In the genomic region with DNA sequence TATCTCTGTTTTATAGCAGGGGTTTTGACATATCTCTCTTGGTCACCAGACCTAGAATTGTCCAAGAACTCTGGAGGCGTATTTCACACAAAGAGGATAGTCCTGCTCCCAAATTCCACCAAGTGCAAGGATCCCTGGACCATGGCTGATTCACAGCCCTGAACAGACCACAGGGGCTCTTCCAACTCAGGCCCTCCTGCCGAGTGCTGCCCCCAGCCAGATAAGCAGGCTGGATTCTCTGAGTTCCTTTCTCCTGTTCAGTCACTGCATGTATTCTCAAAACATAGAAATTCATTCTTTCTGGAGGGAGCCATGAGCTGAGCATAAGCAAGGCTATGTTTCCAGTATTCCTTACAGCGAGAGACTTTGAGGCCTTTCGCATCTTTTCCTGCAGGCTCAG, we compare ENCODE assay signal across 33 cellular contexts. TPM values are rescaled to one million over a fixed set of nuclear protein-coding genes. Genes with fewer than 3 reads are reported as not detected.
"Had no signal": no experiment of that assay in that cellular context is flagged by ENCODE, and none has a peak within 500 bp of the region (broad histone marks: within the 10 kb centered on the region; RNA-seq: fewer than 3 reads in every experiment).

No MANE protein-coding gene starts in this region.

- H3K4me3 ChIP-seq: body of pancreas, SJCRH30, SK-N-MC had no signal

- H3K27me3 Mint-ChIP-seq: activated CD4-positive, alpha-beta memory T cell treated with anti-CD3 and anti-CD28 coated beads, Interleukin-2, amount 10 ng/mL, durations not matched to agents 7 days and 5 days; activated CD8-positive, alpha-beta memory T cell treated with anti-CD3 and anti-CD28 coated beads, Interleukin-2, amount 10 ng/mL, durations not matched to agents 7 days and 5 days; activated naive CD8-positive, alpha-beta T cell; activated naive CD8-positive, alpha-beta T cell treated with anti-CD3 and anti-CD28 coated beads, Interleukin-2, amount 50 U/mL, for 24 hours had no signal

- H3K4me3 Mint-ChIP-seq: activated CD4-positive, alpha-beta memory T cell treated with anti-CD3 and anti-CD28 coated beads, Interleukin-2, amount 10 ng/mL, durations not matched to agents 7 days and 5 days; activated CD8-positive, alpha-beta memory T cell treated with anti-CD3 and anti-CD28 coated beads, Interleukin-2, amount 10 ng/mL, durations not matched to agents 7 days and 5 days; activated naive CD4-positive, alpha-beta T cell treated with anti-CD3 and anti-CD28 coated beads, Interleukin-2, amount 10 ng/mL, durations not matched to agents 7 days and 5 days; activated naive CD8-positive, alpha-beta T cell; activated naive CD8-positive, alpha-beta T cell treated with anti-CD3 and anti-CD28 coated beads, Interleukin-2, amount 50 U/mL, for 24 hours had no signal

- H3K4me1 ChIP-seq: body of pancreas had no signal

- H3K27ac ChIP-seq: body of pancreas, SJCRH30, SK-N-MC, WERI-Rb-1 had no signal

- H3K27me3 ChIP-seq: body of pancreas, SJCRH30 had no signal

- H3K9me3 Mint-ChIP-seq: activated naive CD8-positive, alpha-beta T cell treated with anti-CD3 and anti-CD28 coated beads, Interleukin-2, amount 50 U/mL, for 24 hours had no signal

- DNase-seq: activated CD4-positive, alpha-beta memory T cell treated with anti-CD3 and anti-CD28 coated beads, Interleukin-2, amount 10 ng/mL, durations not matched to agents 7 days and 5 days; activated CD4-positive, alpha-beta T cell treated with anti-CD3 and anti-CD28 coated beads for 1 hour; activated CD4-positive, alpha-beta T cell treated with anti-CD3 and anti-CD28 coated beads for 48 hours; activated CD4-positive, CD25-positive, alpha-beta regulatory T cell; activated CD8-positive, alpha-beta memory T cell treated with anti-CD3 and anti-CD28 coated beads for 24 hours; activated CD8-positive, alpha-beta memory T cell treated with anti-CD3 and anti-CD28 coated beads, Interleukin-2, amount 10 ng/mL, durations not matched to agents 7 days and 5 days; activated CD8-positive, alpha-beta memory T cell treated with anti-CD3 and anti-CD28 coated beads, Interleukin-2, amount 50 U/mL, for 48 hours; activated effector memory CD4-positive, alpha-beta T cell treated with Interleukin-2 at 50 U/mL for 16 hours; activated naive CD4-positive, alpha-beta T cell treated with anti-CD3 and anti-CD28 coated beads, Interleukin-2, amount 10 ng/mL, durations not matched to agents 7 days and 5 days; activated naive CD8-positive, alpha-beta T cell treated with anti-CD3 and anti-CD28 coated beads, Interleukin-2, amount 50 U/mL, for 24 hours; activated T-cell treated with anti-CD3 and anti-CD28 coated beads, Interleukin-2, amount 50 U/mL, for 48 hours; anterior cingulate cortex; body of pancreas; caudate nucleus; Kasumi-1; KG1; MM.1S; MV-4-11; NCI-H1092; NCI-H1436 treated with DMSO at 0.1 percent for 48 hours; NCI-H1694 treated with DMSO at 0.1 percent for 48 hours; NCI-H2029; NCI-H345; NCI-H524 treated with DMSO at 0.1 percent for 48 hours; SHP77; SJCRH30; T1000; WERI-Rb-1 had no signal

- H3K36me3 ChIP-seq: SJCRH30, WERI-Rb-1 had no signal

- H3K27ac Mint-ChIP-seq: activated CD4-positive, alpha-beta memory T cell treated with anti-CD3 and anti-CD28 coated beads, Interleukin-2, amount 10 ng/mL, durations not matched to agents 7 days and 5 days; activated CD8-positive, alpha-beta memory T cell treated with anti-CD3 and anti-CD28 coated beads, Interleukin-2, amount 10 ng/mL, durations not matched to agents 7 days and 5 days; activated naive CD4-positive, alpha-beta T cell treated with anti-CD3 and anti-CD28 coated beads, Interleukin-2, amount 10 ng/mL, durations not matched to agents 7 days and 5 days; activated naive CD8-positive, alpha-beta T cell treated with anti-CD3 and anti-CD28 coated beads, Interleukin-2, amount 50 U/mL, for 24 hours had no signal

- ATAC-seq: activated CD8-positive, alpha-beta memory T cell treated with anti-CD3 and anti-CD28 coated beads, Interleukin-2, amount 10 ng/mL, durations not matched to agents 7 days and 5 days; activated naive CD8-positive, alpha-beta T cell treated with anti-CD3 and anti-CD28 coated beads, Interleukin-2, amount 50 U/mL, for 24 hours; body of pancreas; Panc1 had no signal

- H3K36me3 Mint-ChIP-seq: activated CD8-positive, alpha-beta memory T cell treated with anti-CD3 and anti-CD28 coated beads, Interleukin-2, amount 10 ng/mL, durations not matched to agents 7 days and 5 days; activated naive CD4-positive, alpha-beta T cell treated with anti-CD3 and anti-CD28 coated beads, Interleukin-2, amount 10 ng/mL, durations not matched to agents 7 days and 5 days; activated naive CD8-positive, alpha-beta T cell had no signal

RNA-seq across cellular contexts. Expression of a gene that starts 13.4 kb away (rescaled TPM):
- total RNA-seq: bronchial epithelial cell, RPMI7951 had no signal
